In genomic region chr18:36038102-36038663, GRCh38 we compare ENCODE assay signal across 32 cellular contexts.
"Had no signal": no experiment of that assay in that cellular context is flagged by ENCODE, and none has a peak within 500 bp of the region (broad histone marks: within the 10 kb centered on the region; RNA-seq: fewer than 3 reads in every experiment).

No MANE protein-coding gene starts in this region.

- ATAC-seq: activated CD4-positive, CD25-positive, alpha-beta regulatory T cell treated with anti-CD3 and anti-CD28 coated beads, Interleukin-2, amount 50 U/mL, for 24 hours; activated CD8-positive, alpha-beta T cell treated with anti-CD3 and anti-CD28 coated beads for 36 hours; activated naive CD8-positive, alpha-beta T cell treated with anti-CD3 and anti-CD28 coated beads, Interleukin-2, amount 50 U/mL, for 24 hours; activated T-cell treated with anti-CD3 and anti-CD28 coated beads, Interleukin-2, amount 50 U/mL, for 4 hours; activated T-helper 17 cell treated with anti-CD3 and anti-CD28 coated beads, Interleukin-2, amount 50 U/mL, for 72 hours; body of pancreas; effector memory CD8-positive, alpha-beta T cell; gastroesophageal sphincter; T-helper 17 cell had no signal

- H3K27ac ChIP-seq: adrenal gland, body of pancreas, epithelial cell of prostate, esophagus squamous epithelium, gastroesophageal sphincter, WERI-Rb-1 had no signal

- H3K27me3 ChIP-seq: adrenal gland, body of pancreas, esophagus squamous epithelium, gastroesophageal sphincter had no signal

- H3K4me3 ChIP-seq: adrenal gland, body of pancreas, esophagus squamous epithelium, gastroesophageal sphincter had no signal

- DNase-seq: activated B cell treated with CpG ODN at 0.5 μM for 24 hours; activated CD4-positive, alpha-beta T cell treated with anti-CD3 and anti-CD28 coated beads for 48 hours; activated CD4-positive, alpha-beta T cell treated with anti-CD3 and anti-CD28 coated beads, Interleukin-2, amount 50 U/mL, for 1 hour; activated CD4-positive, alpha-beta T cell treated with anti-CD3 and anti-CD28 coated beads, Interleukin-2, amount 50 U/mL, for 48 hours; activated CD8-positive, alpha-beta memory T cell treated with anti-CD3 and anti-CD28 coated beads for 24 hours; activated CD8-positive, alpha-beta T cell treated with anti-CD3 and anti-CD28 coated beads for 36 hours; activated effector memory CD4-positive, alpha-beta T cell treated with Interleukin-2 at 50 U/mL for 16 hours; activated naive CD4-positive, alpha-beta T cell treated with anti-CD3 and anti-CD28 coated beads for 36 hours; activated naive CD8-positive, alpha-beta T cell treated with anti-CD3 and anti-CD28 coated beads for 36 hours; activated naive CD8-positive, alpha-beta T cell treated with anti-CD3 and anti-CD28 coated beads, Interleukin-2, amount 50 U/mL, for 24 hours; activated T-cell treated with anti-CD3 and anti-CD28 coated beads, Interleukin-2, amount 50 U/mL, for 4 hours; adrenal gland; amygdala; aorta; body of pancreas; caudate nucleus; cortex of kidney; dermis blood vessel endothelial cell; effector CD4-positive, alpha-beta T cell; effector memory CD8-positive, alpha-beta T cell; esophagus squamous epithelium; foreskin melanocyte; T-helper 17 cell; T1000; WERI-Rb-1 had no signal

- FAIRE-seq: colon, endometrium, endothelial cell of umbilical vein had no signal

- H3K36me3 ChIP-seq: adrenal gland had no signal

- H3K9me3 ChIP-seq: adrenal gland, gastroesophageal sphincter had no signal
